ENCODE assay signal across 15 cellular contexts in genomic region chr10:16915308-16915707, GRCh38.
A peak's percentile ranks its signal among the peaks of the same experiment; 100 is the strongest.
DNase-seq lines count a peak whose midpoint lies in the region; ATAC-seq, FAIRE-seq and TF ChIP-seq lines count a peak whose summit lies in the region.
"Had no signal": no experiment of that assay in that cellular context is flagged by ENCODE, and none has a peak within 500 bp of the region (broad histone marks: within the 10 kb centered on the region; RNA-seq: fewer than 3 reads in every experiment).

No MANE protein-coding gene starts in this region.

- WGBS in K562 (ENCODE audit: insufficient coverage, low coverage, missing lambda C conversion rate), result 17% methylated on average over 2 of the region's 2 CpGs
- 78 to 87% methylated on average over 2 of the region's 2 CpGs for WGBS in lower leg skin, 2 donors

- no peaks in the 10 kb centered on the region for H4K20me1 ChIP-seq in Karpas-422 (ENCODE audit: insufficient read depth, low read depth, low read length)
- no peaks in the 10 kb centered on the region for H4K20me1 ChIP-seq in K562 (replicated peaks; ENCODE audit: control insufficient read depth, insufficient read depth, low read length)
- no peaks in the 10 kb centered on the region for H4K20me1 ChIP-seq in neural cell (ENCODE audit: insufficient read depth)

- no peaks in the 10 kb centered on the region for H3K9me3 ChIP-seq in Karpas-422 (ENCODE audit: low read length)
- H3K9me3 ChIP-seq in K562 (replicated peaks; ENCODE audit: control insufficient read depth, insufficient read depth, low read depth, low read length), result no peaks in the 10 kb centered on the region
- H3K9me3 ChIP-seq in neural cell (ENCODE audit: low read length), result no peaks in the 10 kb centered on the region
- H3K9me3 ChIP-seq: left lung had no signal

- no peaks in the 10 kb centered on the region for H3K9me1 ChIP-seq in K562 (ENCODE audit: control insufficient read depth, insufficient read depth, low read length)

- H2AFZ ChIP-seq in Karpas-422 (ENCODE audit: low read length), result no peak overlapping the region
- no peak overlapping the region for H2AFZ ChIP-seq in K562 (ENCODE audit: low read depth, low read length)
- no peak overlapping the region for H2AFZ ChIP-seq in neural cell (ENCODE audit: low read depth, low read length)
- H2AFZ ChIP-seq: parathyroid adenoma had no signal

- no peaks in the 10 kb centered on the region for H3K27me3 ChIP-seq in Karpas-422 (ENCODE audit: low read length)
- H3K27me3 ChIP-seq in K562 (ENCODE audit: control insufficient read depth in 2 of 2, insufficient read depth in 2 of 2, low read length in 2 of 2), result no peaks in the 10 kb centered on the region; a peak in 1 of 5 replicates
- H3K27me3 ChIP-seq in neural cell (ENCODE audit: insufficient read depth, low read depth, low read length), result no peaks in the 10 kb centered on the region
- H3K27me3 ChIP-seq: cardiac muscle cell, left lung had no signal

- no peak for TF ChIP-seq EP300 in K562 (IDR thresholded peaks at IDR 0.05; ENCODE audit: low read length)
- no peak for TF ChIP-seq EP300 in neural cell (conservative IDR thresholded peaks at IDR 0.05; ENCODE audit: poor library complexity, severe bottlenecking)

- POLR2A ChIA-PET in K562 (lab: Yijun Ruan, JAX), result interaction anchor here (0.8 kb wide), 2 partner anchors 14 to 23 kb away, joined by 3 to 4 read pairs; no protein-coding TSS in a partner anchor

- ATAC-seq in K562, result peak; percentile 53; the same call in 2 of the 3 replicates
- ATAC-seq: left lung had no signal

- intact Hi-C loops in K562 (cut with micrococcal nuclease), result no loop called here
- intact Hi-C loops in lower leg skin (cut with DNase I; ENCODE audit: low total_unique reads), result no loop called here

- TF ChIP-seq RAD21 in K562 (CRISPR knock-in tag; conservative IDR thresholded peaks at IDR 0.05 in 1 of 2, IDR thresholded peaks at IDR 0.05 in 1 of 2) (0 out of 4 replicates have a peak, but pooled peaks of 1 of the 2 experiments have one; percentile 15), neural cell (conservative IDR thresholded peaks at IDR 0.05) (no peak)

- no peaks in the 10 kb centered on the region for H3K9me2 ChIP-seq in Karpas-422 (replicated peaks; ENCODE audit: insufficient read depth, low read length)
- no peaks in the 10 kb centered on the region for H3K9me2 ChIP-seq in neural cell (ENCODE audit: insufficient read depth, low read length)

- DNase-seq in Karpas-422, result peak; percentile 49
- DNase-seq in K562 (ENCODE audit: extremely low read depth in 1 of 4, low spot score in 3 of 4), result peak in 1 of 4 experiments; percentile 12
- no peak for DNase-seq in lower leg skin (ENCODE audit: low spot score in 2 of 2)
- no peak for DNase-seq in NCI-H2029 treated with DMSO at 0.1 percent for 48 hours (lab: John Stamatoyannopoulos, UW)
- no peak for DNase-seq in urothelium cell line (ENCODE audit: low spot score)
- DNase-seq: activated B cell treated with CpG ODN at 0.5 μM for 24 hours, foreskin fibroblast, left lung, NCI-H69 had no signal

- no TSS peak for BruUV-seq in K562 (replicated peaks; lab: Mats Ljungman, UMichigan)

- H3K4me2 ChIP-seq in Karpas-422 (ENCODE audit: low read depth, low read length, poor library complexity, severe bottlenecking) (no peak overlapping the region), K562 (ENCODE audit: insufficient read depth, low read length) (no peak overlapping the region), neural cell (ENCODE audit: low read length) (no peak overlapping the region)

- H3K36me3 ChIP-seq in Karpas-422 (ENCODE audit: insufficient read depth, low read length), result no peaks in the 10 kb centered on the region
- H3K36me3 ChIP-seq in K562 (ENCODE audit: control insufficient read depth, insufficient read depth, low read length), result no peaks in the 10 kb centered on the region
- no peaks in the 10 kb centered on the region for H3K36me3 ChIP-seq in neural cell (ENCODE audit: insufficient read depth, low read length)
- H3K36me3 ChIP-seq: cardiac muscle cell, left lung had no signal

- H3K79me2 ChIP-seq in Karpas-422 (ENCODE audit: low read length), result no peaks in the 10 kb centered on the region
- no peaks in the 10 kb centered on the region for H3K79me2 ChIP-seq in K562 (ENCODE audit: control insufficient read depth, insufficient read depth, low read length)
- H3K79me2 ChIP-seq in neural cell (replicated peaks; ENCODE audit: insufficient read depth, low read length), result no peaks in the 10 kb centered on the region
- H3K79me2 ChIP-seq: parathyroid adenoma had no signal

- no peaks in the 10 kb centered on the region for H3F3A ChIP-seq in neural cell (ENCODE audit: insufficient read depth, low read length, poor library complexity, severe bottlenecking)

- H3K4me1 ChIP-seq in Karpas-422 (ENCODE audit: low read length), result no peaks in the 10 kb centered on the region
- no peaks in the 10 kb centered on the region; a peak in 1 of 5 replicates for H3K4me1 ChIP-seq in K562 (replicated peaks in 1 of 2; ENCODE audit: control insufficient read depth in 2 of 2, insufficient read depth in 2 of 2, low read length in 2 of 2)
- H3K4me1 ChIP-seq: left lung, parathyroid adenoma had no signal

- CTCF ChIA-PET in K562 (lab: Yijun Ruan, JAX; ENCODE audit: low intra/inter-chr PET ratio), result no interaction called here

- no peak for FAIRE-seq in K562 (lab: Jason Lieb, UNC)
- no peak for FAIRE-seq in urothelium cell line (lab: Jason Lieb, UNC)
- FAIRE-seq: endometrium had no signal

- in situ Hi-C loops in K562 (cut with MboI), result no loop called here

- no peak for TF ChIP-seq POLR2A in K562 (conservative IDR thresholded peaks at IDR 0.05)
- no peak for TF ChIP-seq POLR2A in lower leg skin (IDR thresholded peaks at IDR 0.05)

- TF ChIP-seq CTCF in GM12873 (IDR thresholded peaks at IDR 0.05; ENCODE audit: insufficient read depth, low read depth, low read length, missing control alignments) (peak; percentile 31), K562 (IDR thresholded peaks at IDR 0.05 in 2 of 3, conservative IDR thresholded peaks at IDR 0.05 in 1 of 3; ENCODE audit: insufficient read depth in 2 of 3, low read depth in 1 of 3, low read length in 3 of 3) (peak; percentile 8 to 23 (median 16); a peak in 1 of 6 replicates), neural cell (IDR thresholded peaks at IDR 0.05; ENCODE audit: poor library complexity, severe bottlenecking) (peak; percentile 11), lower leg skin (IDR thresholded peaks at IDR 0.05) (no peak)

- no peak overlapping the region for H3K27ac ChIP-seq in Karpas-422 (ENCODE audit: low read length)
- no peak overlapping the region for H3K27ac ChIP-seq in K562 (ENCODE audit: extremely low read depth, low read depth, low read length)
- H3K27ac ChIP-seq in neural cell (ENCODE audit: low read length), result no peak overlapping the region
- H3K27ac ChIP-seq: C4-2B, cardiac muscle cell, left lung, parathyroid adenoma had no signal

- H3K9ac ChIP-seq in Karpas-422 (ENCODE audit: low read length), result no peak overlapping the region
- H3K9ac ChIP-seq in K562 (ENCODE audit: insufficient read depth in 1 of 2, low read depth in 2 of 2, low read length in 2 of 2), result no peak overlapping the region
- H3K9ac ChIP-seq in neural cell (ENCODE audit: low read length), result no peak overlapping the region
- H3K9ac ChIP-seq: parathyroid adenoma had no signal

- H3K4me3 ChIP-seq in Karpas-422 (ENCODE audit: low read length), result no peak overlapping the region
- H3K4me3 ChIP-seq in K562, result no peak overlapping the region
- no peak overlapping the region for H3K4me3 ChIP-seq in neural cell (ENCODE audit: low read length)
- no peak overlapping the region for H3K4me3 ChIP-seq in lower leg skin (ENCODE audit: low read depth, poor library complexity, severe bottlenecking)
- H3K4me3 ChIP-seq: cardiac muscle cell, left lung had no signal

TF ChIP-seq in K562, 482 proteins besides CTCF, POLR2A, EP300 and RAD21 (continues in another document):
- TF ChIP-seq CCAR2 (IDR thresholded peaks at IDR 0.05; ENCODE audit: low read depth, low read length) (no peak), ESRRB (CRISPR knock-in tag; IDR thresholded peaks at IDR 0.05; ENCODE audit: borderline replicate concordance) (no peak)
- TF ChIP-seq, protein P1, sequence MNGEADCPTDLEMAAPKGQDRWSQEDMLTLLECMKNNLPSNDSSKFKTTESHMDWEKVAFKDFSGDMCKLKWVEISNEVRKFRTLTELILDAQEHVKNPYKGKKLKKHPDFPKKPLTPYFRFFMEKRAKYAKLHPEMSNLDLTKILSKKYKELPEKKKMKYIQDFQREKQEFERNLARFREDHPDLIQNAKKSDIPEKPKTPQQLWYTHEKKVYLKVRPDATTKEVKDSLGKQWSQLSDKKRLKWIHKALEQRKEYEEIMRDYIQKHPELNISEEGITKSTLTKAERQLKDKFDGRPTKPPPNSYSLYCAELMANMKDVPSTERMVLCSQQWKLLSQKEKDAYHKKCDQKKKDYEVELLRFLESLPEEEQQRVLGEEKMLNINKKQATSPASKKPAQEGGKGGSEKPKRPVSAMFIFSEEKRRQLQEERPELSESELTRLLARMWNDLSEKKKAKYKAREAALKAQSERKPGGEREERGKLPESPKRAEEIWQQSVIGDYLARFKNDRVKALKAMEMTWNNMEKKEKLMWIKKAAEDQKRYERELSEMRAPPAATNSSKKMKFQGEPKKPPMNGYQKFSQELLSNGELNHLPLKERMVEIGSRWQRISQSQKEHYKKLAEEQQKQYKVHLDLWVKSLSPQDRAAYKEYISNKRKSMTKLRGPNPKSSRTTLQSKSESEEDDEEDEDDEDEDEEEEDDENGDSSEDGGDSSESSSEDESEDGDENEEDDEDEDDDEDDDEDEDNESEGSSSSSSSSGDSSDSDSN (IDR thresholded peaks at IDR 0.05; ENCODE audit: borderline replicate concordance in 1 of 2, low read depth in 2 of 2, low read length in 2 of 2), result no peak

Comparison
In these comparisons a context has a peak if more than half of its experiments do, and no peak if none do; other contexts are left out.
1. CTCF ChIP-seq: peak in GM12873 (single experiment), K562 (3 of 3) and neural cell (single experiment); none in lower leg skin (0 of 3).